8 cellular contexts compared by ENCODE assay signal in genomic region chr7:92836489-92837213, GRCh38. TPM values are rescaled to one million over a fixed set of nuclear protein-coding genes. Genes with fewer than 3 reads are reported as not detected.
DNase-seq lines count a peak whose midpoint lies in the region.

CDK6 (minus strand) TSS chr7:92836573; CDS start chr7:92833323, 3,250 bp downstream.

- H3K36me3 ChIP-seq in HAP-1 (replicated peaks): no peaks in the 10 kb centered on the region
- H3K36me3 ChIP-seq in mesendoderm (ENCODE audit: control insufficient read depth, insufficient read depth, low read length): no peaks in the 10 kb centered on the region

- DNase-seq in GM04504 (ENCODE audit: low read depth) (peak; percentile 30), HAP-1 (ENCODE audit: low spot score in 2 of 2) (peak; percentile 40 to 79), NCI-H1930 (lab: John Stamatoyannopoulos, UW) (peak; percentile 48 to 52), mesendoderm (peak; percentile 79), NCI-H2196 (lab: John Stamatoyannopoulos, UW; ENCODE audit: unreplicated experiment) (no peak)
- peak; percentile 50 to 57 for DNase-seq in activated CD4-positive, alpha-beta T cell treated with anti-CD3 and anti-CD28 coated beads, Interleukin-2, amount 50 U/mL, for 24 hours (ENCODE audit: low read depth in 1 of 2, low spot score in 1 of 2)
- DNase-seq in effector CD4-positive, alpha-beta T cell: peak; percentile 48
- peak; percentile 58 to 62 for DNase-seq in stimulated activated CD8-positive, alpha-beta memory T cell treated with anti-CD3 and anti-CD28 coated beads, Interleukin-2, amount 100 ng/mL, for 48 hours (ENCODE audit: low read depth in 2 of 2)

- peaks cover 10% of the 10 kb centered on the region for H3K4me1 ChIP-seq in HAP-1
- no peaks in the 10 kb centered on the region for H3K4me1 ChIP-seq in mesendoderm (ENCODE audit: control insufficient read depth, low read depth, low read length)

- no peak within 1 kb of the TSS for H4K8ac ChIP-seq in mesendoderm (ENCODE audit: low read depth, low read length)

- in situ Hi-C loops in HAP-1 (cut with MboI; ENCODE audit: low sequenced_read_pairs): loop anchor here (10.0 kb wide), 1 partner anchor 212 kb away; no protein-coding TSS in a partner anchor

- peak within 1 kb of the TSS; percentile 96 for H3K18ac ChIP-seq in mesendoderm (ENCODE audit: low read length)

- no peaks in the 10 kb centered on the region for H3K79me2 ChIP-seq in mesendoderm (ENCODE audit: control insufficient read depth, insufficient read depth, low read length)

- peak within 1 kb of the TSS; percentile 64 for H3K4ac ChIP-seq in mesendoderm (ENCODE audit: low read depth, low read length)

- peak within 1 kb of the TSS; percentile 70 for H3K9ac ChIP-seq in mesendoderm (ENCODE audit: low read length)

- no peaks in the 10 kb centered on the region for H3K79me1 ChIP-seq in mesendoderm (ENCODE audit: low read length)

- peak within 1 kb of the TSS; percentile 68 for H2BK120ac ChIP-seq in mesendoderm (ENCODE audit: low read depth, low read length)

- H3K23ac ChIP-seq in mesendoderm (ENCODE audit: low read length): peak within 1 kb of the TSS; percentile 81

- H3K27ac ChIP-seq in mesendoderm (ENCODE audit: low read depth, low read length): peak within 1 kb of the TSS; percentile 52

- peak within 1 kb of the TSS; percentile 67 for H2BK5ac ChIP-seq in mesendoderm (ENCODE audit: low read length)

- H4K5ac ChIP-seq in mesendoderm (ENCODE audit: low read length): peak within 1 kb of the TSS; percentile 42

- H3K4me3 ChIP-seq in HAP-1: peak within 1 kb of the TSS; percentile 61
- H3K4me3 ChIP-seq in mesendoderm (ENCODE audit: low read length): peak within 1 kb of the TSS; percentile 80

- no peak within 1 kb of the TSS for H2AK5ac ChIP-seq in mesendoderm (ENCODE audit: low read length)

- H3K27me3 ChIP-seq in HAP-1 (ENCODE audit: low read depth) (peaks cover 48% of the 10 kb centered on the region), mesendoderm (ENCODE audit: insufficient read depth, low read length, poor library complexity) (no peaks in the 10 kb centered on the region)

- WGBS in mesendoderm (ENCODE audit: extremely low coverage, insufficient coverage, low lambda C conversion rate): no CpG with 5 or more reads among the region's 66 CpGs

- H3K56ac ChIP-seq in mesendoderm (ENCODE audit: low read length): peak within 1 kb of the TSS; percentile 86

- H2BK15ac ChIP-seq in mesendoderm (replicated peaks; ENCODE audit: low read depth): no peak within 1 kb of the TSS

- H3K4me2 ChIP-seq in mesendoderm (ENCODE audit: low read length): peak within 1 kb of the TSS; percentile 89

- H3K9me3 ChIP-seq in HAP-1: no peaks in the 10 kb centered on the region

RNA-seq across cellular contexts. Expression of gene CDK6, which starts in this region (rescaled TPM):
- polyA plus RNA-seq in mesendoderm (2013, experiment 1 of 2): 10.9 TPM
- 9.9 TPM for polyA plus RNA-seq in mesendoderm (2013, experiment 2 of 2)
